7 cellular contexts compared by ENCODE assay signal in genomic region chr11:47233989-47234668, GRCh38. TPM values are rescaled to one million over a fixed set of nuclear protein-coding genes. Genes with fewer than 3 reads are reported as not detected.
A peak's percentile ranks its signal among the peaks of the same experiment; 100 is the strongest.
DNase-seq lines count a peak whose midpoint lies in the region; ATAC-seq and TF ChIP-seq lines count a peak whose summit lies in the region.
"Had no signal": no experiment of that assay in that cellular context is flagged by ENCODE, and none has a peak within 500 bp of the region (broad histone marks: within the 10 kb centered on the region; RNA-seq: fewer than 3 reads in every experiment).

No MANE protein-coding gene starts in this region.

- no peak overlapping the region for H3K4me3 ChIP-seq in mucosa of descending colon
- H3K4me3 ChIP-seq: BLaER1 had no signal

- no peak overlapping the region for H3K4me3 Mint-ChIP-seq in activated T-helper 2 cell treated with anti-CD3 and anti-CD28 coated beads, Interferon-gamma antibody, Interleukin-2, Interleukin-4, amounts not matched to agents 10 μg/mL and 5 μg/mL and 100 μg/mL, durations not matched to agents 14 hours and 24 hours and 36 hours (ENCODE audit: low read depth)

- intact Hi-C loops in activated T-helper 2 cell treated with anti-CD3 and anti-CD28 coated beads, Interferon-gamma antibody, Interleukin-2, Interleukin-4, amounts not matched to agents 10 μg/mL and 5 μg/mL and 100 μg/mL, durations not matched to agents 14 hours and 24 hours and 36 hours (cut with micrococcal nuclease), result loop anchor here (1.0 kb wide), 1 partner anchor 14 kb away; the partner anchor contains the start of gene ACP2
- intact Hi-C loops in mucosa of descending colon (cut with DNase I, micrococcal nuclease), result no loop called here

- no peaks in the 10 kb centered on the region for H3K9me3 Mint-ChIP-seq in activated T-helper 2 cell treated with anti-CD3 and anti-CD28 coated beads, Interferon-gamma antibody, Interleukin-2, Interleukin-4, amounts not matched to agents 10 μg/mL and 5 μg/mL and 100 μg/mL, durations not matched to agents 14 hours and 24 hours and 36 hours

- H3K36me3 ChIP-seq in mucosa of descending colon (ENCODE audit: low read depth), result no peaks in the 10 kb centered on the region

- peaks cover 27% of the 10 kb centered on the region for H3K4me1 Mint-ChIP-seq in activated T-helper 2 cell treated with anti-CD3 and anti-CD28 coated beads, Interferon-gamma antibody, Interleukin-2, Interleukin-4, amounts not matched to agents 10 μg/mL and 5 μg/mL and 100 μg/mL, durations not matched to agents 14 hours and 24 hours and 36 hours (ENCODE audit: low read depth)

- ATAC-seq in mucosa of descending colon (peak; percentile 69), HG03460 (IDR thresholded peaks at IDR 0.05; ENCODE audit: unreplicated experiment) (no peak)

- no peaks in the 10 kb centered on the region for H3K27me3 Mint-ChIP-seq in activated T-helper 2 cell treated with anti-CD3 and anti-CD28 coated beads, Interferon-gamma antibody, Interleukin-2, Interleukin-4, amounts not matched to agents 10 μg/mL and 5 μg/mL and 100 μg/mL, durations not matched to agents 14 hours and 24 hours and 36 hours (ENCODE audit: low read depth)

- H3K4me1 ChIP-seq in mucosa of descending colon (ENCODE audit: low read depth), result no peaks in the 10 kb centered on the region

- peak; percentile 27 for DNase-seq in NCI-H2107 treated with DMSO at 0.1 percent for 48 hours (lab: John Stamatoyannopoulos, UW; ENCODE audit: unreplicated experiment)
- DNase-seq in NCI-H2107 (lab: John Stamatoyannopoulos, UW), result no peak
- no peak for DNase-seq in activated T-helper 2 cell treated with anti-CD3 and anti-CD28 coated beads, Interferon-gamma antibody, Interleukin-2, Interleukin-4, amounts not matched to agents 10 μg/mL and 5 μg/mL and 100 μg/mL, durations not matched to agents 14 hours and 24 hours and 36 hours (ENCODE audit: low spot score)
- DNase-seq in mucosa of descending colon, result no peak
- DNase-seq in retina, result no peak

- TF ChIP-seq CTCF in mucosa of descending colon (IDR thresholded peaks at IDR 0.05), result no peak

- H3K9me3 ChIP-seq in mucosa of descending colon, result no peaks in the 10 kb centered on the region
- H3K9me3 ChIP-seq: BLaER1 had no signal

- H3K27ac Mint-ChIP-seq in activated T-helper 2 cell treated with anti-CD3 and anti-CD28 coated beads, Interferon-gamma antibody, Interleukin-2, Interleukin-4, amounts not matched to agents 10 μg/mL and 5 μg/mL and 100 μg/mL, durations not matched to agents 14 hours and 24 hours and 36 hours, result peak overlapping the region; percentile 61

- H3K36me3 Mint-ChIP-seq in activated T-helper 2 cell treated with anti-CD3 and anti-CD28 coated beads, Interferon-gamma antibody, Interleukin-2, Interleukin-4, amounts not matched to agents 10 μg/mL and 5 μg/mL and 100 μg/mL, durations not matched to agents 14 hours and 24 hours and 36 hours (ENCODE audit: low read depth), result peaks cover 77% of the 10 kb centered on the region

RNA-seq across cellular contexts. Expression of gene ACP2, which starts 14.5 kb away (rescaled TPM):
- total RNA-seq in activated T-helper 2 cell treated with anti-CD3 and anti-CD28 coated beads, Interferon-gamma antibody, Interleukin-2, Interleukin-4, amounts not matched to agents 10 μg/mL and 5 μg/mL and 100 μg/mL, durations not matched to agents 14 hours and 24 hours and 36 hours, result 23.2 and 24.5 TPM in 2 replicates
- 10 to 100 TPM; 42.6 to 53.8 (median 51.1) TPM for total RNA-seq in mucosa of descending colon

RNA-seq across cellular contexts. Expression of gene DDB2, which starts 19.4 kb away (rescaled TPM):
- total RNA-seq in activated T-helper 2 cell treated with anti-CD3 and anti-CD28 coated beads, Interferon-gamma antibody, Interleukin-2, Interleukin-4, amounts not matched to agents 10 μg/mL and 5 μg/mL and 100 μg/mL, durations not matched to agents 14 hours and 24 hours and 36 hours, result 158 and 161 TPM in 2 replicates
- total RNA-seq in mucosa of descending colon, result 10 to 100 TPM; 29.8 to 41.2 (median 37.2) TPM

RNA-seq across cellular contexts. Expression of gene NR1H3, which starts 23.7 kb away (rescaled TPM):
- 10.8 and 11.4 TPM in 2 replicates for total RNA-seq in activated T-helper 2 cell treated with anti-CD3 and anti-CD28 coated beads, Interferon-gamma antibody, Interleukin-2, Interleukin-4, amounts not matched to agents 10 μg/mL and 5 μg/mL and 100 μg/mL, durations not matched to agents 14 hours and 24 hours and 36 hours
- 10 to 100 TPM; 49.1 to 73.5 (median 50.6) TPM for total RNA-seq in mucosa of descending colon

RNA-seq across cellular contexts. Expression of gene MADD, which starts 35.8 kb away (rescaled TPM):
- total RNA-seq in activated T-helper 2 cell treated with anti-CD3 and anti-CD28 coated beads, Interferon-gamma antibody, Interleukin-2, Interleukin-4, amounts not matched to agents 10 μg/mL and 5 μg/mL and 100 μg/mL, durations not matched to agents 14 hours and 24 hours and 36 hours, result 83.2 and 89.4 TPM in 2 replicates
- 10 to 100 TPM; 45.0 to 69.6 (median 67.3) TPM for total RNA-seq in mucosa of descending colon

RNA-seq across cellular contexts. Expression of gene PACSIN3, which starts 47.9 kb away (rescaled TPM):
- 21.4 and 22.2 TPM in 2 replicates for total RNA-seq in activated T-helper 2 cell treated with anti-CD3 and anti-CD28 coated beads, Interferon-gamma antibody, Interleukin-2, Interleukin-4, amounts not matched to agents 10 μg/mL and 5 μg/mL and 100 μg/mL, durations not matched to agents 14 hours and 24 hours and 36 hours
- total RNA-seq in mucosa of descending colon, result 10 to 100 TPM in 1 of 3 donors, 1 to 10 TPM in 2; 2.2 to 63.5 (median 5.1) TPM
